1 cellular context compared by ENCODE assay signal in the genomic region with DNA sequence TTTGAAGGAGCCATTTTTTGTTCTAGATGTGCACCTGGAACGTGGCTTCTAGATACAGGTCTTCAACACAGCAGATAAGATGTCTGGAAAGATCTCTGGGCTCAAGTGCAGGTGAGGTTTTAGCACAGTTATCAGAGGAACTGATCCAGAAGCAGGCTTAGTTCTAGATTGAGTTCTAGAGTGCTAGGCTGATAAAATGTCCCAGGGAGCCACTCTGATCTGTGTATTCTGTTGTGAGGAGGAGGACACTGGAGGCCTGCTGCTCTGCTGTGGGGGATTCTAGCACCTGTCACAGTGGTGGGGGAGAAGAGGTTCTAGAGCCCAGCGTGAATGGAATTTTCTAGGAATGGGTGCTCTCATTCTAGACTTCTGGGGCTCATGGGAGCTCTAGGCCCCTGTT.
A peak's percentile ranks its signal among the peaks of the same experiment; 100 is the strongest.
TF ChIP-seq lines count a peak whose summit lies in the region.

No MANE protein-coding gene starts in this region.

TF ChIP-seq in HepG2, 621 proteins besides CTCF, POLR2A, EP300 and RAD21:
- TF ChIP-seq, protein P1, sequence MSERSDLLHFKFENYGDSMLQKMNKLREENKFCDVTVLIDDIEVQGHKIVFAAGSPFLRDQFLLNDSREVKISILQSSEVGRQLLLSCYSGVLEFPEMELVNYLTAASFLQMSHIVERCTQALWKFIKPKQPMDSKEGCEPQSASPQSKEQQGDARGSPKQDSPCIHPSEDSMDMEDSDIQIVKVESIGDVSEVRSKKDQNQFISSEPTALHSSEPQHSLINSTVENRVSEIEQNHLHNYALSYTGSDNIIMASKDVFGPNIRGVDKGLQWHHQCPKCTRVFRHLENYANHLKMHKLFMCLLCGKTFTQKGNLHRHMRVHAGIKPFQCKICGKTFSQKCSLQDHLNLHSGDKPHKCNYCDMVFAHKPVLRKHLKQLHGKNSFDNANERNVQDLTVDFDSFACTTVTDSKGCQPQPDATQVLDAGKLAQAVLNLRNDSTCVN (CRISPR knock-in tag; IDR thresholded peaks at IDR 0.05; ENCODE audit: borderline replicate concordance), result peak; percentile 66; the same call in 1 of the 2 replicates
- TF ChIP-seq ZNF557 (CRISPR knock-in tag; IDR thresholded peaks at IDR 0.05), result no peak
